ENCODE assay signal across 10 cellular contexts in the genomic region with DNA sequence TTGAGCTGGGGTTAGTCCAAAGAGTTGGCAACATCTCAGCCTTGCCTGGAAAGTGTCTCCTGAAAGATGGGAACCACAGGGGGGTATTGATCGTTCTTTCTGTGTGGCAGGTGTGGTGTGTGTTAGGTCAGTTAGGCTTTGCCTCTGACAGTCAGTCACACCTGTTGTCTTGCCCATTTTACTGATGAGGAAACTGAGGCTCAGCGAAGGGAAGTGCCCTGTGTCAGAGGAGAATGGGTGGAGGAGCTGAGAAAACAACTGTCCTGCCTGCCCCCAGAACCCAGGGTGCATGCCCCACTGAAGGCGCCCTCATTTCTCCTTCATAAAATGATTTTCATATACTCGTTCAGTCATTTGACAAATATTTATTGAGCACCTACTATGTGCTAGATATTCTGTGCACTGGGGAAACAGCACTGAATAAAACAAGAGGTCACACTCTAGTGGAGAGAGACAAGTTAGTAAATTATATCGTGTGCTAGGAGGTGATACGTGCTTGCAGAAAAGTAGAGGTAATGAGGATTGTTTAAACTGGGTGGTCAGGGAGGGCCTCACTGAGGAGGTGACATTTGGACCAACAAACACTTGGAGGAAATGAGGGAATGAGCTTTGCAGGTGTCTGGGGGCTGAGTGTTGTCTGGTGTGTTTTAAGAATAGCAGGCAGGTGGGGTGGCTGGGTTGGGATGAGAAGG. TPM values are rescaled to one million over a fixed set of nuclear protein-coding genes. Genes with fewer than 3 reads are reported as not detected.
DNase-seq lines count a peak whose midpoint lies in the region; ATAC-seq, FAIRE-seq and TF ChIP-seq lines count a peak whose summit lies in the region.
"Had no signal": no experiment of that assay in that cellular context is flagged by ENCODE, and none has a peak within 500 bp of the region (broad histone marks: within the 10 kb centered on the region; RNA-seq: fewer than 3 reads in every experiment).

No MANE protein-coding gene starts in this region.

- peak; percentile 44 for FAIRE-seq in keratinocyte (lab: Jason Lieb, UNC)

- H3K27me3 Mint-ChIP-seq in activated naive CD4-positive, alpha-beta T cell treated with anti-CD3 and anti-CD28 coated beads, Interleukin-2, amount 10 ng/mL, durations not matched to agents 7 days and 5 days: peaks cover 18% of the 10 kb centered on the region
- H3K27me3 Mint-ChIP-seq in activated T-helper 17 cell treated with anti-CD3 and anti-CD28 coated beads, Interleukin-2, amount 50 U/mL, for 72 hours: no peaks in the 10 kb centered on the region
- peaks cover 80% of the 10 kb centered on the region for H3K27me3 Mint-ChIP-seq in type B pancreatic cell

- peaks cover 70% of the 10 kb centered on the region for H3K36me3 Mint-ChIP-seq in activated naive CD4-positive, alpha-beta T cell treated with anti-CD3 and anti-CD28 coated beads, Interleukin-2, amount 10 ng/mL, durations not matched to agents 7 days and 5 days
- H3K36me3 Mint-ChIP-seq in activated T-helper 17 cell treated with anti-CD3 and anti-CD28 coated beads, Interleukin-2, amount 50 U/mL, for 72 hours (ENCODE audit: low read depth): peaks cover 67% of the 10 kb centered on the region
- no peaks in the 10 kb centered on the region for H3K36me3 Mint-ChIP-seq in type B pancreatic cell

- H3K4me1 ChIP-seq in keratinocyte (ENCODE audit: control insufficient read depth, extremely low read depth, insufficient read depth, low read length) (peaks cover 20% of the 10 kb centered on the region), upper lobe of left lung (peaks cover 24 to 39% (median 33%) of the 10 kb centered on the region in 4 donors)

- peak overlapping the region; percentile 90 for H3K4me2 ChIP-seq in keratinocyte (ENCODE audit: control insufficient read depth, extremely low read depth, insufficient read depth, low read depth, low read length)

- peak overlapping the region; percentile 85 for H3K9ac ChIP-seq in keratinocyte (ENCODE audit: control insufficient read depth, extremely low read depth, insufficient read depth, low read length)

- no peak for TF ChIP-seq CTCF in keratinocyte (optimal IDR thresholded peaks at IDR 0.05 in 1 of 3, IDR thresholded peaks at IDR 0.05 in 1 of 3, conservative IDR thresholded peaks at IDR 0.05 in 1 of 3; ENCODE audit: extremely low read depth in 1 of 3, insufficient read depth in 2 of 3, low read length in 3 of 3)
- no peak for TF ChIP-seq CTCF in upper lobe of left lung (IDR thresholded peaks at IDR 0.05)
- no peak for TF ChIP-seq CTCF in type B pancreatic cell (conservative IDR thresholded peaks at IDR 0.05)

- no peaks in the 10 kb centered on the region for H3K9me1 ChIP-seq in keratinocyte (ENCODE audit: control insufficient read depth, extremely low read depth, insufficient read depth, low read length)

- H3K9me3 ChIP-seq in keratinocyte (ENCODE audit: control insufficient read depth, low read depth, low read length) (no peaks in the 10 kb centered on the region), upper lobe of left lung (no peaks in the 10 kb centered on the region)

- dilution Hi-C loops in keratinocyte (cut with MboI; ENCODE audit: extremely low pct_ligation_motif_present, low sequenced_read_pairs): no loop called here

- CTCF ChIA-PET in activated naive CD4-positive, alpha-beta T cell treated with anti-CD3 and anti-CD28 coated beads, Interleukin-2, amount 10 ng/mL, durations not matched to agents 7 days and 5 days (lab: Charles Lee): no interaction called here

- H3K4me1 Mint-ChIP-seq in activated naive CD4-positive, alpha-beta T cell treated with anti-CD3 and anti-CD28 coated beads, Interleukin-2, amount 10 ng/mL, durations not matched to agents 7 days and 5 days: peaks cover 63% of the 10 kb centered on the region
- peaks cover 29% of the 10 kb centered on the region for H3K4me1 Mint-ChIP-seq in activated T-helper 17 cell treated with anti-CD3 and anti-CD28 coated beads, Interleukin-2, amount 50 U/mL, for 72 hours
- peaks cover 11% of the 10 kb centered on the region for H3K4me1 Mint-ChIP-seq in type B pancreatic cell (ENCODE audit: unreplicated experiment)

- DNase-seq in activated naive CD4-positive, alpha-beta T cell treated with anti-CD3 and anti-CD28 coated beads, Interleukin-2, amount 10 ng/mL, durations not matched to agents 7 days and 5 days: no peak
- DNase-seq in activated naive CD4-positive, alpha-beta T cell (lab: John Stamatoyannopoulos, UW): no peak
- DNase-seq in keratinocyte (ENCODE audit: low read depth, low spot score) (no peak), upper lobe of left lung (no peak), type B pancreatic cell (ENCODE audit: extremely low spot score, unreplicated experiment) (no peak), cerebellum (ENCODE audit: low spot score) (no peak)
- DNase-seq: COR-L47 had no signal

- H3K36me3 ChIP-seq in keratinocyte (ENCODE audit: control insufficient read depth in 2 of 2, extremely low read depth in 1 of 2, insufficient read depth in 2 of 2, low read length in 2 of 2) (peaks cover 22 to 41% of the 10 kb centered on the region in 2 experiments), upper lobe of left lung (peaks cover 10 to 45% (median 28%) of the 10 kb centered on the region in 4 donors)

- H4K20me1 ChIP-seq in keratinocyte (ENCODE audit: control insufficient read depth, extremely low read depth, insufficient read depth, low read length): no peaks in the 10 kb centered on the region

- no peaks in the 10 kb centered on the region for H3K27me3 ChIP-seq in keratinocyte (ENCODE audit: control insufficient read depth, extremely low read depth, insufficient read depth, low read length)
- no peaks in the 10 kb centered on the region for H3K27me3 ChIP-seq in upper lobe of left lung

- WGBS in upper lobe of left lung, 2 donors: 89 to 93% methylated on average over 6 of the region's 6 CpGs

- H3K27ac ChIP-seq in keratinocyte (ENCODE audit: control insufficient read depth, insufficient read depth, low read length) (no peak overlapping the region), upper lobe of left lung (peak overlapping the region in 1 of 4 donors; percentile 96)

- peaks cover 36% of the 10 kb centered on the region for H3K79me2 ChIP-seq in keratinocyte (ENCODE audit: control insufficient read depth, insufficient read depth, low read length)

- ATAC-seq in activated T-helper 17 cell treated with anti-CD3 and anti-CD28 coated beads, Interleukin-2, amount 50 U/mL, for 72 hours (replicated peaks): no peak
- ATAC-seq in upper lobe of left lung (ENCODE audit: low FRiP score in 2 of 2) (no peak), GM18907 (IDR thresholded peaks at IDR 0.05; ENCODE audit: unreplicated experiment) (no peak)

- H3K4me3 ChIP-seq in keratinocyte (ENCODE audit: control insufficient read depth in 2 of 3, extremely low read depth in 1 of 3, insufficient read depth in 2 of 3, low read depth in 1 of 3, low read length in 3 of 3) (peak overlapping the region; percentile 84 to 96 (median 90)), upper lobe of left lung (peak overlapping the region in 3 of 4 donors; percentile 71 to 81 (median 73))

- H3K4me3 Mint-ChIP-seq in activated naive CD4-positive, alpha-beta T cell treated with anti-CD3 and anti-CD28 coated beads, Interleukin-2, amount 10 ng/mL, durations not matched to agents 7 days and 5 days: peak overlapping the region; percentile 98
- peak overlapping the region; percentile 97 for H3K4me3 Mint-ChIP-seq in activated T-helper 17 cell treated with anti-CD3 and anti-CD28 coated beads, Interleukin-2, amount 50 U/mL, for 72 hours
- no peak overlapping the region for H3K4me3 Mint-ChIP-seq in type B pancreatic cell

- H3K27ac Mint-ChIP-seq in activated naive CD4-positive, alpha-beta T cell treated with anti-CD3 and anti-CD28 coated beads, Interleukin-2, amount 10 ng/mL, durations not matched to agents 7 days and 5 days: peak overlapping the region; percentile 95
- peak overlapping the region; percentile 99 for H3K27ac Mint-ChIP-seq in activated T-helper 17 cell treated with anti-CD3 and anti-CD28 coated beads, Interleukin-2, amount 50 U/mL, for 72 hours
- no peak overlapping the region for H3K27ac Mint-ChIP-seq in type B pancreatic cell

- no peak overlapping the region for H2AFZ ChIP-seq in keratinocyte (ENCODE audit: control insufficient read depth, low read length)

- peaks cover 3% of the 10 kb centered on the region for H3K9me3 Mint-ChIP-seq in activated naive CD4-positive, alpha-beta T cell treated with anti-CD3 and anti-CD28 coated beads, Interleukin-2, amount 10 ng/mL, durations not matched to agents 7 days and 5 days
- H3K9me3 Mint-ChIP-seq in activated T-helper 17 cell treated with anti-CD3 and anti-CD28 coated beads, Interleukin-2, amount 50 U/mL, for 72 hours: no peaks in the 10 kb centered on the region
- no peaks in the 10 kb centered on the region for H3K9me3 Mint-ChIP-seq in type B pancreatic cell

- TF ChIP-seq EP300 in upper lobe of left lung (IDR thresholded peaks at IDR 0.05): no peak

- TF ChIP-seq POLR2A in upper lobe of left lung (IDR thresholded peaks at IDR 0.05): no peak

RNA-seq across cellular contexts. Expression of gene FXYD5, which starts 1.6 kb away (rescaled TPM):
- 100 to 1,000 TPM; 214 to 257 TPM for total RNA-seq in activated T-helper 17 cell treated with anti-CD3 and anti-CD28 coated beads, Interleukin-2, amount 50 U/mL, for 72 hours
- 82.5 to 457 TPM (median 122 TPM) in 3 replicates for polyA plus RNA-seq in keratinocyte
- 159 TPM for polyA plus RNA-seq in keratinocyte (2011; ENCODE audit: low read depth)
- polyA plus RNA-seq in keratinocyte (2011; cell fraction: cytosol; rRNA removed): 216 and 272 TPM in 2 replicates
- polyA plus RNA-seq in keratinocyte (2011; cell fraction: nucleus; rRNA removed): 163 TPM in 2 replicates
- polyA plus RNA-seq in keratinocyte (2012; ENCODE audit: low replicate concordance): 191 and 430 TPM in 2 replicates
- polyA minus RNA-seq in keratinocyte: 206 to 558 TPM (median 224 TPM) in 3 replicates
- polyA minus RNA-seq in keratinocyte (2011; cell fraction: cytosol; rRNA and poly(A)+ RNA removed): 226 TPM
- 66.2 and 71.1 TPM in 2 replicates for polyA minus RNA-seq in keratinocyte (2011; cell fraction: nucleus; rRNA and poly(A)+ RNA removed)
- total RNA-seq in upper lobe of left lung: 100 to 1,000 TPM in 2 of 6 donors, 10 to 100 TPM in 4; 40.4 to 153 (median 91.8) TPM
- total RNA-seq in type B pancreatic cell (ENCODE audit: low replicate concordance): 24.2 and 92.8 TPM in 2 replicates
- 1.00 TPM for total RNA-seq in cerebellum

RNA-seq across cellular contexts. Expression of gene FXYD7, which starts 13.1 kb away (rescaled TPM):
- total RNA-seq in activated T-helper 17 cell treated with anti-CD3 and anti-CD28 coated beads, Interleukin-2, amount 50 U/mL, for 72 hours: 1 to 10 TPM in 1 of 2 donors, under 1 TPM in 1; 0.40 to 1.4 TPM
- 0.36 TPM in 1 of 3 replicates, not detected in the others for polyA plus RNA-seq in keratinocyte
- polyA plus RNA-seq in keratinocyte (2011; ENCODE audit: low read depth): not detected
- polyA plus RNA-seq in keratinocyte (2011; cell fraction: cytosol; rRNA removed): not detected in 2 replicates
- not detected in 2 replicates for polyA plus RNA-seq in keratinocyte (2011; cell fraction: nucleus; rRNA removed)
- polyA plus RNA-seq in keratinocyte (2012; ENCODE audit: low replicate concordance): 0.24 TPM in 1 of 2 replicates, not detected in the other
- not detected in 3 replicates for polyA minus RNA-seq in keratinocyte
- not detected for polyA minus RNA-seq in keratinocyte (2011; cell fraction: cytosol; rRNA and poly(A)+ RNA removed)
- not detected in 2 replicates for polyA minus RNA-seq in keratinocyte (2011; cell fraction: nucleus; rRNA and poly(A)+ RNA removed)
- total RNA-seq in upper lobe of left lung (under 1 TPM in 1 of 6 donors, not detected in 5; 0.34 TPM), type B pancreatic cell (ENCODE audit: low replicate concordance) (1.5 TPM in 1 of 2 replicates, not detected in the other), cerebellum (5.2 TPM)
- total RNA-seq: glomerular endothelial cell had no signal

RNA-seq across cellular contexts. Expression of gene FXYD1, which starts 17.5 kb away (rescaled TPM):
- total RNA-seq in activated T-helper 17 cell treated with anti-CD3 and anti-CD28 coated beads, Interleukin-2, amount 50 U/mL, for 72 hours: under 1 TPM; 0.54 to 0.93 TPM
- polyA plus RNA-seq in keratinocyte: 0.14 to 0.23 TPM (median 0.19 TPM) in 3 replicates
- polyA plus RNA-seq in keratinocyte (2011; ENCODE audit: low read depth): not detected
- polyA plus RNA-seq in keratinocyte (2011; cell fraction: cytosol; rRNA removed): not detected in 2 replicates
- polyA plus RNA-seq in keratinocyte (2011; cell fraction: nucleus; rRNA removed): not detected in 2 replicates
- polyA plus RNA-seq in keratinocyte (2012; ENCODE audit: low replicate concordance): 0.32 and 2.6 TPM in 2 replicates
- not detected in 3 replicates for polyA minus RNA-seq in keratinocyte
- polyA minus RNA-seq in keratinocyte (2011; cell fraction: cytosol; rRNA and poly(A)+ RNA removed): not detected
- not detected in 2 replicates for polyA minus RNA-seq in keratinocyte (2011; cell fraction: nucleus; rRNA and poly(A)+ RNA removed)
- total RNA-seq in upper lobe of left lung (10 to 100 TPM in 4 of 6 donors, 1 to 10 TPM in 2; 3.8 to 64.9 (median 25.2) TPM), type B pancreatic cell (ENCODE audit: low replicate concordance) (2.0 and 5.3 TPM in 2 replicates), cerebellum (1.5 TPM)
- total RNA-seq: glomerular endothelial cell had no signal

RNA-seq across cellular contexts. Expression of gene LGI4, which starts 21.3 kb away (rescaled TPM):
- total RNA-seq in activated T-helper 17 cell treated with anti-CD3 and anti-CD28 coated beads, Interleukin-2, amount 50 U/mL, for 72 hours: 1 to 10 TPM in 1 of 2 donors, not detected in 1; 1.9 TPM
- 0.01 to 0.14 TPM (median 0.10 TPM) in 3 replicates for polyA plus RNA-seq in keratinocyte
- 0.76 TPM for polyA plus RNA-seq in keratinocyte (2011; ENCODE audit: low read depth)
- 0.09 TPM in 1 of 2 replicates, not detected in the other for polyA plus RNA-seq in keratinocyte (2011; cell fraction: cytosol; rRNA removed)
- polyA plus RNA-seq in keratinocyte (2011; cell fraction: nucleus; rRNA removed): 0.89 and 1.1 TPM in 2 replicates
- 0.11 and 0.93 TPM in 2 replicates for polyA plus RNA-seq in keratinocyte (2012; ENCODE audit: low replicate concordance)
- not detected in 3 replicates for polyA minus RNA-seq in keratinocyte
- polyA minus RNA-seq in keratinocyte (2011; cell fraction: cytosol; rRNA and poly(A)+ RNA removed): not detected
- polyA minus RNA-seq in keratinocyte (2011; cell fraction: nucleus; rRNA and poly(A)+ RNA removed): 0.31 TPM in 1 of 2 replicates, not detected in the other
- total RNA-seq in upper lobe of left lung (10 to 100 TPM in 2 of 6 donors, 1 to 10 TPM in 4; 3.3 to 25.3 (median 7.1) TPM), type B pancreatic cell (ENCODE audit: low replicate concordance) (0.21 and 2.2 TPM in 2 replicates), cerebellum (2.7 TPM)
- total RNA-seq: glomerular endothelial cell had no signal

RNA-seq across cellular contexts. Expression of gene FXYD3, which starts 40.5 kb away (rescaled TPM):
- total RNA-seq in activated T-helper 17 cell treated with anti-CD3 and anti-CD28 coated beads, Interleukin-2, amount 50 U/mL, for 72 hours: not detected
- polyA plus RNA-seq in keratinocyte: 563 to 2,415 TPM (median 851 TPM) in 3 replicates
- 498 TPM for polyA plus RNA-seq in keratinocyte (2011; ENCODE audit: low read depth)
- 945 and 1,085 TPM in 2 replicates for polyA plus RNA-seq in keratinocyte (2011; cell fraction: cytosol; rRNA removed)
- polyA plus RNA-seq in keratinocyte (2011; cell fraction: nucleus; rRNA removed): 621 and 766 TPM in 2 replicates
- polyA plus RNA-seq in keratinocyte (2012; ENCODE audit: low replicate concordance): 829 and 2,475 TPM in 2 replicates
- polyA minus RNA-seq in keratinocyte: 308 to 665 TPM (median 468 TPM) in 3 replicates
- 614 TPM for polyA minus RNA-seq in keratinocyte (2011; cell fraction: cytosol; rRNA and poly(A)+ RNA removed)
- 205 and 217 TPM in 2 replicates for polyA minus RNA-seq in keratinocyte (2011; cell fraction: nucleus; rRNA and poly(A)+ RNA removed)
- total RNA-seq in upper lobe of left lung (100 to 1,000 TPM in 5 of 6 donors, 10 to 100 TPM in 1; 94.3 to 236 (median 195) TPM), type B pancreatic cell (ENCODE audit: low replicate concordance) (77.5 and 157 TPM in 2 replicates), cerebellum (0.45 TPM)
- total RNA-seq: glomerular endothelial cell had no signal

Comparison
In these comparisons a context has a peak if more than half of its experiments do, and no peak if none do; other contexts are left out.
1. RNA of gene FXYD5, which starts 1.6 kb away (total RNA-seq): 214 to 257 TPM in activated T-helper 17 cell treated with anti-CD3 and anti-CD28 coated beads, Interleukin-2, amount 50 U/mL, for 72 hours, 40.4 to 153 TPM in upper lobe of left lung and 24.2 to 92.8 TPM in type B pancreatic cell; 1.00 TPM in cerebellum (single experiment); every median in the first group is over 10 times any median in the second.